12 cellular contexts compared by ENCODE assay signal in genomic region chr3:177145954-177146353, GRCh38. TPM values are rescaled to one million over a fixed set of nuclear protein-coding genes. Genes with fewer than 3 reads are reported as not detected.
DNase-seq lines count a peak whose midpoint lies in the region; ATAC-seq and TF ChIP-seq lines count a peak whose summit lies in the region.
"Had no signal": no experiment of that assay in that cellular context is flagged by ENCODE, and none has a peak within 500 bp of the region (broad histone marks: within the 10 kb centered on the region; RNA-seq: fewer than 3 reads in every experiment).

No MANE protein-coding gene starts in this region.

- H3K4me3 ChIP-seq in trophoblast cell (ENCODE audit: low read depth, low read length), result no peak overlapping the region
- H3K4me3 ChIP-seq: upper lobe of right lung had no signal

- H3K4me1 ChIP-seq in trophoblast cell (ENCODE audit: control insufficient read depth in 1 of 2, insufficient read depth in 2 of 2, low read length in 2 of 2), result peaks cover 0 to 2% of the 10 kb centered on the region in 2 experiments

- H2AFZ ChIP-seq in trophoblast cell (ENCODE audit: insufficient read depth, low read length, poor library complexity), result no peak overlapping the region

- H3K23ac ChIP-seq in trophoblast cell (ENCODE audit: low read length), result no peak overlapping the region

- no peak overlapping the region for H4K8ac ChIP-seq in trophoblast cell (ENCODE audit: low read depth, low read length)

- no peak overlapping the region for H3K4ac ChIP-seq in trophoblast cell (ENCODE audit: low read depth, low read length)

- peaks cover 58% of the 10 kb centered on the region for H3K4me1 Mint-ChIP-seq in activated CD4-positive, alpha-beta T cell treated with anti-CD3 and anti-CD28 coated beads, Interleukin-2, amount 10 ng/mL, durations not matched to agents 24 days and 14 days
- peaks cover 64% of the 10 kb centered on the region for H3K4me1 Mint-ChIP-seq in activated naive CD8-positive, alpha-beta T cell treated with anti-CD3 and anti-CD28 coated beads for 36 hours
- H3K4me1 Mint-ChIP-seq in MCF 10A (ENCODE audit: insufficient read depth, unreplicated experiment), result peaks cover 28% of the 10 kb centered on the region

- no peak overlapping the region for H4K91ac ChIP-seq in trophoblast cell (ENCODE audit: low read depth, low read length)

- H3K9me3 Mint-ChIP-seq in activated CD4-positive, alpha-beta T cell treated with anti-CD3 and anti-CD28 coated beads, Interleukin-2, amount 10 ng/mL, durations not matched to agents 24 days and 14 days, result no peaks in the 10 kb centered on the region
- H3K9me3 Mint-ChIP-seq in activated naive CD8-positive, alpha-beta T cell treated with anti-CD3 and anti-CD28 coated beads for 36 hours, result no peaks in the 10 kb centered on the region
- no peaks in the 10 kb centered on the region for H3K9me3 Mint-ChIP-seq in MCF 10A (ENCODE audit: unreplicated experiment)

- H2BK120ac ChIP-seq in trophoblast cell (ENCODE audit: insufficient read depth, low read length, poor library complexity), result no peak overlapping the region

- BruUV-seq in MCF 10A (replicated peaks; lab: Mats Ljungman, UMichigan), result no TSS peak

- peak overlapping the region; percentile 72 for H3K4me3 Mint-ChIP-seq in activated CD4-positive, alpha-beta T cell treated with anti-CD3 and anti-CD28 coated beads, Interleukin-2, amount 10 ng/mL, durations not matched to agents 24 days and 14 days
- peak overlapping the region; percentile 18 for H3K4me3 Mint-ChIP-seq in activated naive CD8-positive, alpha-beta T cell treated with anti-CD3 and anti-CD28 coated beads for 36 hours
- no peak overlapping the region for H3K4me3 Mint-ChIP-seq in MCF 10A (ENCODE audit: unreplicated experiment)

- CTCF ChIA-PET in MCF 10A (lab: Yijun Ruan, JAX), result interaction anchor here (0.8 to 2.1 kb wide), 2 partner anchors 95 to 184 kb away, joined by 4 to 5 read pairs; no protein-coding TSS in a partner anchor

- peaks cover 11% of the 10 kb centered on the region for H3K36me3 Mint-ChIP-seq in activated CD4-positive, alpha-beta T cell treated with anti-CD3 and anti-CD28 coated beads, Interleukin-2, amount 10 ng/mL, durations not matched to agents 24 days and 14 days (ENCODE audit: low read depth)
- peaks cover 27% of the 10 kb centered on the region for H3K36me3 Mint-ChIP-seq in activated naive CD8-positive, alpha-beta T cell treated with anti-CD3 and anti-CD28 coated beads for 36 hours
- peaks cover 8% of the 10 kb centered on the region for H3K36me3 Mint-ChIP-seq in MCF 10A (ENCODE audit: insufficient read depth, unreplicated experiment)

- no peak overlapping the region for H2BK5ac ChIP-seq in trophoblast cell (ENCODE audit: low read depth, low read length, poor library complexity)

- no peak for TF ChIP-seq CTCF in MCF 10A (IDR thresholded peaks at IDR 0.05; ENCODE audit: unreplicated experiment)

- no CpG with 5 or more reads among the region's 2 CpGs for WGBS in trophoblast cell (ENCODE audit: extremely low coverage, insufficient coverage, insufficient read length)

- no peak overlapping the region for H3K9ac ChIP-seq in trophoblast cell (ENCODE audit: low read length)

- peaks cover 7% of the 10 kb centered on the region for H3K79me2 ChIP-seq in trophoblast cell (ENCODE audit: control insufficient read depth, insufficient read depth, low read length, poor library complexity)

- ATAC-seq in left cardiac atrium, result no peak
- ATAC-seq: upper lobe of right lung had no signal

- H3K9me3 ChIP-seq in trophoblast cell (ENCODE audit: insufficient read depth, low read depth, low read length), result no peaks in the 10 kb centered on the region
- H3K9me3 ChIP-seq: upper lobe of right lung had no signal

- H3K27me3 ChIP-seq in trophoblast cell (ENCODE audit: insufficient read depth, low read length), result no peaks in the 10 kb centered on the region
- H3K27me3 ChIP-seq: upper lobe of right lung had no signal

- H2AK5ac ChIP-seq in trophoblast cell (ENCODE audit: low read length), result no peak overlapping the region

- no peak overlapping the region for H3K14ac ChIP-seq in trophoblast cell (ENCODE audit: low read length)

- H3K27ac ChIP-seq in trophoblast cell (ENCODE audit: low read depth, low read length), result no peak overlapping the region
- H3K27ac ChIP-seq: upper lobe of right lung had no signal

- H3K79me1 ChIP-seq in trophoblast cell (ENCODE audit: low read length), result no peaks in the 10 kb centered on the region

- no peaks in the 10 kb centered on the region for H3K36me3 ChIP-seq in trophoblast cell (ENCODE audit: control insufficient read depth in 1 of 2, insufficient read depth in 2 of 2, low read length in 2 of 2)
- H3K36me3 ChIP-seq: upper lobe of right lung had no signal

- no peak overlapping the region for H2BK12ac ChIP-seq in trophoblast cell (ENCODE audit: low read length)

- H4K12ac ChIP-seq in trophoblast cell (ENCODE audit: low read depth, low read length), result no peak overlapping the region

- no peak overlapping the region for H3K18ac ChIP-seq in trophoblast cell (ENCODE audit: low read length)

- peak overlapping the region; percentile 82 for H3K27ac Mint-ChIP-seq in activated CD4-positive, alpha-beta T cell treated with anti-CD3 and anti-CD28 coated beads, Interleukin-2, amount 10 ng/mL, durations not matched to agents 24 days and 14 days
- peak overlapping the region; percentile 83 for H3K27ac Mint-ChIP-seq in activated naive CD8-positive, alpha-beta T cell treated with anti-CD3 and anti-CD28 coated beads for 36 hours
- no peak overlapping the region for H3K27ac Mint-ChIP-seq in MCF 10A (ENCODE audit: low read depth, unreplicated experiment)

- POLR2A ChIA-PET in MCF 10A (lab: Yijun Ruan, JAX), result interaction anchor here (0.9 to 1.2 kb wide), 2 partner anchors 13 to 18 kb away, joined by 4 to 5 read pairs; no protein-coding TSS in a partner anchor

- no peak overlapping the region for H3K4me2 ChIP-seq in trophoblast cell (ENCODE audit: low read length)

- intact Hi-C loops in activated CD4-positive, alpha-beta T cell treated with anti-CD3 and anti-CD28 coated beads, Interleukin-2, amount 10 ng/mL, durations not matched to agents 24 days and 14 days (cut with micrococcal nuclease), result loop anchor here (2.0 to 10.0 kb wide), 7 partner anchors 15 to 859 kb away; no protein-coding TSS in a partner anchor
- intact Hi-C loops in MCF 10A (cut with micrococcal nuclease) (no loop called here), left cardiac atrium (cut with DNase I) (no loop called here)

- H3K27me3 Mint-ChIP-seq in activated CD4-positive, alpha-beta T cell treated with anti-CD3 and anti-CD28 coated beads, Interleukin-2, amount 10 ng/mL, durations not matched to agents 24 days and 14 days, result no peaks in the 10 kb centered on the region
- H3K27me3 Mint-ChIP-seq in activated naive CD8-positive, alpha-beta T cell treated with anti-CD3 and anti-CD28 coated beads for 36 hours, result no peaks in the 10 kb centered on the region
- H3K27me3 Mint-ChIP-seq in MCF 10A (ENCODE audit: insufficient read depth, unreplicated experiment), result no peaks in the 10 kb centered on the region

- no peak for DNase-seq in activated CD4-positive, alpha-beta T cell treated with anti-CD3 and anti-CD28 coated beads, Interleukin-2, amount 10 ng/mL, durations not matched to agents 24 days and 14 days
- no peak for DNase-seq in activated CD4-positive, alpha-beta T cell treated with anti-CD3 and anti-CD28 coated beads for 4 hours
- DNase-seq in NAMALWA (ENCODE audit: low spot score) (peak; percentile 60), trophoblast cell (peak; percentile 14 to 70), MCF 10A (ENCODE audit: unreplicated experiment) (no peak), left cardiac atrium (no peak), LoVo (ENCODE audit: low spot score) (no peak)
- DNase-seq in activated naive CD8-positive, alpha-beta T cell treated with anti-CD3 and anti-CD28 coated beads for 36 hours, result no peak
- DNase-seq: DMS153, NCI-H2171 treated with DMSO at 0.1 percent for 48 hours, posterior cingulate gyrus, upper lobe of right lung had no signal

RNA-seq across cellular contexts. Expression of gene TBL1XR1, which starts 51.3 kb away (rescaled TPM):
- 160 and 178 TPM in 2 replicates for total RNA-seq in activated CD4-positive, alpha-beta T cell treated with anti-CD3 and anti-CD28 coated beads, Interleukin-2, amount 10 ng/mL, durations not matched to agents 24 days and 14 days
- total RNA-seq in activated naive CD8-positive, alpha-beta T cell treated with anti-CD3 and anti-CD28 coated beads for 36 hours, result 100 to 1,000 TPM; 204 to 227 TPM
- polyA plus RNA-seq in trophoblast cell (2013), result 50.0 and 57.9 TPM in 2 replicates
- total RNA-seq in MCF 10A (2022) (171 and 178 TPM in 2 replicates), left cardiac atrium (100 to 1,000 TPM; 118 to 125 TPM)

Comparison
In these comparisons a context has a peak if more than half of its experiments do, and no peak if none do; other contexts are left out.
1. DNase-seq: peak in NAMALWA (single experiment) and trophoblast cell (2 of 2); none in activated CD4-positive, alpha-beta T cell treated with anti-CD3 and anti-CD28 coated beads, Interleukin-2, amount 10 ng/mL, durations not matched to agents 24 days and 14 days (single experiment), activated CD4-positive, alpha-beta T cell treated with anti-CD3 and anti-CD28 coated beads for 4 hours (0 of 2), activated naive CD8-positive, alpha-beta T cell treated with anti-CD3 and anti-CD28 coated beads for 36 hours (single experiment), MCF 10A (single experiment), left cardiac atrium (single experiment) and LoVo (single experiment).